ENCODE assay signal across 1 cellular context in the genomic region with DNA sequence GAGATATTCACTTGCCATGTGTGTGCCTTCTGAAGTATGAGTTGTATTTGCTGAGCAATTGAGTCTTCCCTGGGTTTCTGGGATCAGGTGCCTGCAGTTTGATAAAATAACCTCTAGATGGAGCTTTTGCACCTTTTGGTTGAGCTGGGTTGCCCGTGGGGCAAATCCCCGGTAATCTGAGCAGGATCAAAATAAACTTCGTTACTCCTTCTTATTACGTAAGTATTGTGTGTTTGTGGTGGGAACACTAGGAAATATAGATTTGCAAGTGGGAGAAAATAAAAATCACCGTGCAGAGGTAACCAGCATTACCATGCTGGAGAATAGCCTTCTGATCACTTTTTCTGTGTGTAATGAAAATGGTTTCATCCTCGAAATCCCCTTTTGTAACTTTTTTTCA.
TF ChIP-seq lines count a peak whose summit lies in the region.

No MANE protein-coding gene starts in this region.

TF ChIP-seq in GM23338, 12 proteins besides CTCF, POLR2A, EP300 and RAD21 (continued from another document):
- TF ChIP-seq, protein P1, sequence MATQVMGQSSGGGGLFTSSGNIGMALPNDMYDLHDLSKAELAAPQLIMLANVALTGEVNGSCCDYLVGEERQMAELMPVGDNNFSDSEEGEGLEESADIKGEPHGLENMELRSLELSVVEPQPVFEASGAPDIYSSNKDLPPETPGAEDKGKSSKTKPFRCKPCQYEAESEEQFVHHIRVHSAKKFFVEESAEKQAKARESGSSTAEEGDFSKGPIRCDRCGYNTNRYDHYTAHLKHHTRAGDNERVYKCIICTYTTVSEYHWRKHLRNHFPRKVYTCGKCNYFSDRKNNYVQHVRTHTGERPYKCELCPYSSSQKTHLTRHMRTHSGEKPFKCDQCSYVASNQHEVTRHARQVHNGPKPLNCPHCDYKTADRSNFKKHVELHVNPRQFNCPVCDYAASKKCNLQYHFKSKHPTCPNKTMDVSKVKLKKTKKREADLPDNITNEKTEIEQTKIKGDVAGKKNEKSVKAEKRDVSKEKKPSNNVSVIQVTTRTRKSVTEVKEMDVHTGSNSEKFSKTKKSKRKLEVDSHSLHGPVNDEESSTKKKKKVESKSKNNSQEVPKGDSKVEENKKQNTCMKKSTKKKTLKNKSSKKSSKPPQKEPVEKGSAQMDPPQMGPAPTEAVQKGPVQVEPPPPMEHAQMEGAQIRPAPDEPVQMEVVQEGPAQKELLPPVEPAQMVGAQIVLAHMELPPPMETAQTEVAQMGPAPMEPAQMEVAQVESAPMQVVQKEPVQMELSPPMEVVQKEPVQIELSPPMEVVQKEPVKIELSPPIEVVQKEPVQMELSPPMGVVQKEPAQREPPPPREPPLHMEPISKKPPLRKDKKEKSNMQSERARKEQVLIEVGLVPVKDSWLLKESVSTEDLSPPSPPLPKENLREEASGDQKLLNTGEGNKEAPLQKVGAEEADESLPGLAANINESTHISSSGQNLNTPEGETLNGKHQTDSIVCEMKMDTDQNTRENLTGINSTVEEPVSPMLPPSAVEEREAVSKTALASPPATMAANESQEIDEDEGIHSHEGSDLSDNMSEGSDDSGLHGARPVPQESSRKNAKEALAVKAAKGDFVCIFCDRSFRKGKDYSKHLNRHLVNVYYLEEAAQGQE (IDR thresholded peaks at IDR 0.05; ENCODE audit: unreplicated experiment): no peak
- no peak for TF ChIP-seq ZNF331 (CRISPR knock-in tag; IDR thresholded peaks at IDR 0.05; ENCODE audit: low read depth)
